1 cellular context compared by ENCODE assay signal in genomic region chr2:216498418-216499413, GRCh38.
TF ChIP-seq lines count a peak whose summit lies in the region.

Gene RPL37A, plus strand, starts transcription at chr2:216498844. Its CDS starts 31 bp downstream, at chr2:216498875.

TF ChIP-seq in K562, 482 proteins besides CTCF, POLR2A, EP300 and RAD21 (continued from another document and continues in another):
- TF ChIP-seq, protein P1, sequence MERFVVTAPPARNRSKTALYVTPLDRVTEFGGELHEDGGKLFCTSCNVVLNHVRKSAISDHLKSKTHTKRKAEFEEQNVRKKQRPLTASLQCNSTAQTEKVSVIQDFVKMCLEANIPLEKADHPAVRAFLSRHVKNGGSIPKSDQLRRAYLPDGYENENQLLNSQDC (CRISPR knock-in tag; IDR thresholded peaks at IDR 0.05) = no peak
- TF ChIP-seq, protein P2, sequence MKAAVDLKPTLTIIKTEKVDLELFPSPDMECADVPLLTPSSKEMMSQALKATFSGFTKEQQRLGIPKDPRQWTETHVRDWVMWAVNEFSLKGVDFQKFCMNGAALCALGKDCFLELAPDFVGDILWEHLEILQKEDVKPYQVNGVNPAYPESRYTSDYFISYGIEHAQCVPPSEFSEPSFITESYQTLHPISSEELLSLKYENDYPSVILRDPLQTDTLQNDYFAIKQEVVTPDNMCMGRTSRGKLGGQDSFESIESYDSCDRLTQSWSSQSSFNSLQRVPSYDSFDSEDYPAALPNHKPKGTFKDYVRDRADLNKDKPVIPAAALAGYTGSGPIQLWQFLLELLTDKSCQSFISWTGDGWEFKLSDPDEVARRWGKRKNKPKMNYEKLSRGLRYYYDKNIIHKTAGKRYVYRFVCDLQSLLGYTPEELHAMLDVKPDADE (conservative IDR thresholded peaks at IDR 0.05; ENCODE audit: control insufficient read depth, low read depth, low read length) = peak; percentile 50; the same call in 1 of the 2 replicates
- TF ChIP-seq SREBF2 (CRISPR knock-in tag; IDR thresholded peaks at IDR 0.05) (no peak), RFX7 (CRISPR knock-in tag; IDR thresholded peaks at IDR 0.05) (no peak), ATF6 (CRISPR knock-in tag; IDR thresholded peaks at IDR 0.05) (no peak; the same call in 1 of the 2 replicates), ZZZ3 (IDR thresholded peaks at IDR 0.05) (peak; percentile 98), ARNT (IDR thresholded peaks at IDR 0.05) (no peak), CBX8 (IDR thresholded peaks at IDR 0.05; ENCODE audit: borderline replicate concordance, extremely low read depth, low read depth, low read length, poor library complexity, severe bottlenecking) (no peak), MCM7 (IDR thresholded peaks at IDR 0.05) (no peak), NFXL1 (CRISPR knock-in tag; IDR thresholded peaks at IDR 0.05) (no peak), RBFOX2 (IDR thresholded peaks at IDR 0.05; ENCODE audit: low read depth, low read length) (peak; percentile 97), YBX1 (IDR thresholded peaks at IDR 0.05) (no peak), SP2 (IDR thresholded peaks at IDR 0.05; ENCODE audit: extremely low read depth, low read depth, low read length, poor library complexity, severe bottlenecking) (peak; percentile 84), SRSF1 (IDR thresholded peaks at IDR 0.05; ENCODE audit: low read depth, low read length) (no peak), NFYB (IDR thresholded peaks at IDR 0.05; ENCODE audit: extremely low read depth, insufficient read length) (no peak), CHD4 (IDR thresholded peaks at IDR 0.05; ENCODE audit: insufficient read depth, insufficient replicate concordance, low read depth, low read length, poor library complexity, severe bottlenecking) (no peak), ZNF766 (CRISPR knock-in tag; conservative IDR thresholded peaks at IDR 0.05) (no peak), ZBED1 (IDR thresholded peaks at IDR 0.05) (0 out of 2 replicates have a peak, but pooled peaks have one; percentile 36), ZNF764 (CRISPR knock-in tag; IDR thresholded peaks at IDR 0.05; ENCODE audit: low read depth) (0 out of 2 replicates have a peak, but pooled peaks have one; percentile 12), ZNF165 (CRISPR knock-in tag; IDR thresholded peaks at IDR 0.05; ENCODE audit: borderline replicate concordance) (no peak), ZNF507 (tag; conservative IDR thresholded peaks at IDR 0.05) (no peak), TOE1 (IDR thresholded peaks at IDR 0.05; ENCODE audit: borderline replicate concordance) (0 out of 2 replicates have a peak, but pooled peaks have one; percentile 44), TOE1 (CRISPR knock-in tag; IDR thresholded peaks at IDR 0.05; ENCODE audit: borderline replicate concordance, low read depth) (no peak), NR2F6 (CRISPR knock-in tag; IDR thresholded peaks at IDR 0.05) (no peak), RBM22 (IDR thresholded peaks at IDR 0.05; ENCODE audit: low read depth, low read length, poor library complexity, severe bottlenecking) (no peak), EP400 (IDR thresholded peaks at IDR 0.05) (peak; percentile 97), MAFF (IDR thresholded peaks at IDR 0.05; ENCODE audit: low read length) (no peak), FOXM1 (IDR thresholded peaks at IDR 0.05; ENCODE audit: low read depth) (no peak), FOXM1 (CRISPR knock-in tag; IDR thresholded peaks at IDR 0.05; ENCODE audit: low read depth) (no peak), NCOA4 (IDR thresholded peaks at IDR 0.05; ENCODE audit: partially characterized antibody) (peak; percentile 56), NRF1 (conservative IDR thresholded peaks at IDR 0.05 in 1 of 2, IDR thresholded peaks at IDR 0.05 in 1 of 2) (peak; percentile 92 to 94), VEZF1 (CRISPR knock-in tag; IDR thresholded peaks at IDR 0.05) (peak; percentile 66), EWSR1 (IDR thresholded peaks at IDR 0.05; ENCODE audit: borderline replicate concordance, low read depth, partially characterized antibody) (no peak), TAF7 (tag; IDR thresholded peaks at IDR 0.05) (peak; percentile 100), ARID1B (IDR thresholded peaks at IDR 0.05) (no peak), SMAD4 (CRISPR knock-in tag; conservative IDR thresholded peaks at IDR 0.05) (peak; percentile 46; the same call in 1 of the 2 replicates), CXXC5 (CRISPR knock-in tag; IDR thresholded peaks at IDR 0.05) (no peak; the same call in none of the 2 replicates), CHD1 (IDR thresholded peaks at IDR 0.05; ENCODE audit: low read length) (peak; percentile 84), ZNF436 (CRISPR knock-in tag; IDR thresholded peaks at IDR 0.05) (no peak), ERF (CRISPR knock-in tag; IDR thresholded peaks at IDR 0.05) (no peak), KDM4B (IDR thresholded peaks at IDR 0.05; ENCODE audit: borderline replicate concordance in 2 of 2, low read depth in 1 of 2) (no peak), MCM5 (IDR thresholded peaks at IDR 0.05; ENCODE audit: low read depth) (no peak), TSC22D4 (tag; IDR thresholded peaks at IDR 0.05) (no peak), ZKSCAN8 (CRISPR knock-in tag; IDR thresholded peaks at IDR 0.05) (no peak), TAF9B (IDR thresholded peaks at IDR 0.05; ENCODE audit: partially characterized antibody) (peak; percentile 99), EHMT2 (IDR thresholded peaks at IDR 0.05) (no peak), ZFPM2 (CRISPR knock-in tag; IDR thresholded peaks at IDR 0.05) (no peak), MBD2 (IDR thresholded peaks at IDR 0.05; ENCODE audit: borderline replicate concordance, low read depth) (peak; percentile 86; the same call in 1 of the 2 replicates), RNF2 (IDR thresholded peaks at IDR 0.05) (peak; percentile 60; the same call in 1 of the 2 replicates), ZNF589 (CRISPR knock-in tag; IDR thresholded peaks at IDR 0.05; ENCODE audit: low read depth) (no peak), DDX20 (tag; IDR thresholded peaks at IDR 0.05; ENCODE audit: low read depth) (no peak), ZNF282 (CRISPR knock-in tag; IDR thresholded peaks at IDR 0.05) (no peak), FOXJ2 (tag; IDR thresholded peaks at IDR 0.05) (no peak), ETS2 (tag; IDR thresholded peaks at IDR 0.05; ENCODE audit: borderline replicate concordance, poor library complexity, severe bottlenecking) (no peak), SMAD3 (CRISPR knock-in tag; conservative IDR thresholded peaks at IDR 0.05) (no peak), SOX6 (IDR thresholded peaks at IDR 0.05) (no peak), FOXK2 (conservative IDR thresholded peaks at IDR 0.05 in 1 of 2, IDR thresholded peaks at IDR 0.05 in 1 of 2; ENCODE audit: low read depth in 2 of 2) (peak in 1 of 2 experiments; percentile 19; a peak in 1 of 4 replicates), ZNF592 (IDR thresholded peaks at IDR 0.05) (no peak), NFE2 (IDR thresholded peaks at IDR 0.05; ENCODE audit: low read depth) (no peak), TAF15 (IDR thresholded peaks at IDR 0.05; ENCODE audit: low read depth, low read length) (no peak), ZNF408 (CRISPR knock-in tag; IDR thresholded peaks at IDR 0.05; ENCODE audit: low read depth) (no peak), ZBTB33 (CRISPR knock-in tag; IDR thresholded peaks at IDR 0.05) (0 out of 2 replicates have a peak, but pooled peaks have one; percentile 8), KAT2B (IDR thresholded peaks at IDR 0.05; ENCODE audit: low read depth, low read length) (no peak)
- TF ChIP-seq, protein P3, sequence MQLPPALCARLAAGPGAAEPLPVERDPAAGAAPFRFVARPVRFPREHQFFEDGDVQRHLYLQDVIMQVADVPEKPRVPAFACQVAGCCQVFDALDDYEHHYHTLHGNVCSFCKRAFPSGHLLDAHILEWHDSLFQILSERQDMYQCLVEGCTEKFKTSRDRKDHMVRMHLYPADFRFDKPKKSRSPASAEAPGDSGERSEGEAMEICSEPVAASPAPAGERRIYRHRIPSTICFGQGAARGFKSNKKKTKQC (CRISPR knock-in tag; IDR thresholded peaks at IDR 0.05) = no peak
- TF ChIP-seq, protein P4, sequence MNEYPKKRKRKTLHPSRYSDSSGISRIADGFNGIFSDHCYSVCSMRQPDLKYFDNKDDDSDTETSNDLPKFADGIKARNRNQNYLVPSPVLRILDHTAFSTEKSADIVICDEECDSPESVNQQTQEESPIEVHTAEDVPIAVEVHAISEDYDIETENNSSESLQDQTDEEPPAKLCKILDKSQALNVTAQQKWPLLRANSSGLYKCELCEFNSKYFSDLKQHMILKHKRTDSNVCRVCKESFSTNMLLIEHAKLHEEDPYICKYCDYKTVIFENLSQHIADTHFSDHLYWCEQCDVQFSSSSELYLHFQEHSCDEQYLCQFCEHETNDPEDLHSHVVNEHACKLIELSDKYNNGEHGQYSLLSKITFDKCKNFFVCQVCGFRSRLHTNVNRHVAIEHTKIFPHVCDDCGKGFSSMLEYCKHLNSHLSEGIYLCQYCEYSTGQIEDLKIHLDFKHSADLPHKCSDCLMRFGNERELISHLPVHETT (CRISPR knock-in tag; conservative IDR thresholded peaks at IDR 0.05 in 1 of 2, IDR thresholded peaks at IDR 0.05 in 1 of 2) = no peak
